Comparison of ENCODE assay signal across 9 cellular contexts in the genomic region with DNA sequence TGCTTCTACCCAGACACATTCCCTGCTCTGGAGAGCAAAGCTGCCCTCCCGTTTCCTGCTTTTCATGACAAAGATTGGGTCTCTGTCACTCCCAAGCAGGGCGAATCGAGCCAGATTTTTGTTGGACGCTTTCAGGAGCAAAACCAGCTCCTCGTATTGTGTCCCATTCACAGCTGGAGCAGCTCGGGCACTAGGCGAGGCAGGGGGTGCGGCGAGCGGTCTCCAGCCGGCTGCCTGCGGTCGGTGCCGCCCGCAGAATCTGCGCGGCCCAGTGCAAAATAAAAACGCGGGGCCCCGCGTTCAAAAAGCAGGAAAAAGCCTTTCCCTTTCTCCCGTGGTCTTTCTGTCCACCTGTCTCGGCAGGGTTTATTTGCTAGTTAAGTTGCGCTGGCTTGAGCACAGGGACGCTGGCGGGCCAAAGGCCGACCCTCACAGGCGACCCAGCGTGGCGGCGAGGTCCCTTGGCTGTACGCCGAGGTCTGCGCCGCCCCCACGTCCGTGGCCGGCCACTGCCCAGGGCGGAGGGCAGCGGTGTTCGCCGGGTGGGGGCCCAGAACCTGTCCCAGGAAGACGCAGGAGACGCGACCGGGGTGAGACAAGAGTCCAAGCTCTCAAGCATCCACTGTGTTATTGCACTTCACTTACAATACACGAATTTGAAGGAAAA.
DNase-seq lines count a peak whose midpoint lies in the region; ATAC-seq and TF ChIP-seq lines count a peak whose summit lies in the region.
"Had no signal": no experiment of that assay in that cellular context is flagged by ENCODE, and none has a peak within 500 bp of the region (broad histone marks: within the 10 kb centered on the region; RNA-seq: fewer than 3 reads in every experiment).

No MANE protein-coding gene starts in this region.

- H3F3A ChIP-seq in SK-N-SH (replicated peaks; ENCODE audit: insufficient read depth) = no peaks in the 10 kb centered on the region

- H3K4me2 ChIP-seq in SK-N-SH = peak overlapping the region; percentile 57; the same call in 1 of the 2 replicates

- H3K27me3 ChIP-seq in SK-N-SH (ENCODE audit: insufficient read depth) = peaks cover 25% of the 10 kb centered on the region; the same call in 1 of the 2 replicates
- H3K27me3 ChIP-seq in upper lobe of right lung = no peaks in the 10 kb centered on the region

- CTCF ChIA-PET in SK-N-SH (lab: Yijun Ruan, JAX) = interaction anchor here (0.6 to 1.8 kb wide), 6 partner anchors 14 to 340 kb away, joined by 3 to 10 read pairs (median 4); no protein-coding TSS in a partner anchor

- H3K27ac ChIP-seq in SK-N-SH (ENCODE audit: low read depth in 2 of 2, low read length in 1 of 2) (no peak overlapping the region), mesodermal cell (ENCODE audit: low read depth, low read length, severe bottlenecking) (no peak overlapping the region), upper lobe of right lung (no peak overlapping the region)

- no peak for TF ChIP-seq RAD21 in SK-N-SH (IDR thresholded peaks at IDR 0.05; ENCODE audit: low read length)

- WGBS in SK-N-SH (ENCODE audit: low lambda C conversion rate) = 27% methylated on average over 23 of the region's 47 CpGs
- 2% methylated on average over 30 to 32 of the region's 47 CpGs for WGBS in mesodermal cell (ENCODE audit: insufficient coverage in 2 of 2), 2 experiments

- intact Hi-C loops in upper lobe of right lung (cut with DNase I) = no loop called here

- no peaks in the 10 kb centered on the region for H3K9me3 ChIP-seq in SK-N-SH
- peaks cover 4% of the 10 kb centered on the region for H3K9me3 ChIP-seq in mesodermal cell (ENCODE audit: control insufficient read depth, low read length)
- H3K9me3 ChIP-seq in upper lobe of right lung = no peaks in the 10 kb centered on the region

- peak; percentile 46 for DNase-seq in SK-N-SH
- no peak for DNase-seq in epithelial cell of esophagus (ENCODE audit: low read depth)
- no peak for DNase-seq in upper lobe of right lung
- no peak for DNase-seq in SK-N-DZ (ENCODE audit: low spot score)
- DNase-seq: CD4-positive, alpha-beta T cell had no signal

- POLR2A ChIA-PET in SK-N-SH (lab: Yijun Ruan, JAX) = no interaction called here

- H3K4me1 ChIP-seq in SK-N-SH (ENCODE audit: control insufficient read depth in 1 of 2, insufficient read depth in 2 of 2, low read depth in 1 of 2, low read length in 1 of 2) (peaks cover 0 to 5% of the 10 kb centered on the region in 2 experiments; a peak in 1 of 4 replicates), mesodermal cell (ENCODE audit: control insufficient read depth, insufficient read depth, low read length, poor library complexity, severe bottlenecking) (no peaks in the 10 kb centered on the region), upper lobe of right lung (peaks cover 7% of the 10 kb centered on the region)

- no peaks in the 10 kb centered on the region for H4K20me1 ChIP-seq in SK-N-SH (ENCODE audit: insufficient read depth)

- ATAC-seq in SK-N-SH treated with all-trans-retinoic acid at 6 μM for 48 hours = no peak
- ATAC-seq in upper lobe of right lung = peak; percentile 52
- ATAC-seq in HG03378 (IDR thresholded peaks at IDR 0.05; ENCODE audit: unreplicated experiment) = no peak
- ATAC-seq in HG02798 (IDR thresholded peaks at IDR 0.05; ENCODE audit: poor library complexity, unreplicated experiment) = no peak

- no peaks in the 10 kb centered on the region for H3K9me2 ChIP-seq in SK-N-SH

- no peak for TF ChIP-seq CTCF in SK-N-SH (IDR thresholded peaks at IDR 0.05)
- TF ChIP-seq CTCF in epithelial cell of esophagus (IDR thresholded peaks at IDR 0.05; ENCODE audit: insufficient read depth, low read depth, low read length, missing control alignments) = no peak
- no peak for TF ChIP-seq CTCF in upper lobe of right lung (IDR thresholded peaks at IDR 0.05)

- H3K4me3 ChIP-seq in SK-N-SH (ENCODE audit: low read depth in 2 of 2, low read length in 1 of 2) (peak overlapping the region; percentile 14 to 47; a peak in 2 of 4 replicates), epithelial cell of esophagus (ENCODE audit: low read length) (peak overlapping the region; percentile 26), mesodermal cell (ENCODE audit: extremely low read depth, insufficient read depth, low read length, poor library complexity, severe bottlenecking) (peak overlapping the region; percentile 42), upper lobe of right lung (peak overlapping the region; percentile 54)

- no peaks in the 10 kb centered on the region for H3K79me2 ChIP-seq in SK-N-SH (ENCODE audit: insufficient read depth)

- H3K36me3 ChIP-seq in SK-N-SH (replicated peaks in 1 of 2; ENCODE audit: control insufficient read depth in 1 of 2, insufficient read depth in 2 of 2, low read length in 1 of 2) (no peaks in the 10 kb centered on the region), mesodermal cell (ENCODE audit: control insufficient read depth, insufficient read depth, low read length) (no peaks in the 10 kb centered on the region), upper lobe of right lung (no peaks in the 10 kb centered on the region)

- H3K9ac ChIP-seq in SK-N-SH = no peak overlapping the region

- no peak for TF ChIP-seq EP300 in SK-N-SH (IDR thresholded peaks at IDR 0.05; ENCODE audit: borderline replicate concordance in 1 of 2, low read depth in 1 of 2, low read length in 1 of 2)

- no peak overlapping the region for H2AFZ ChIP-seq in SK-N-SH (ENCODE audit: low read depth)

TF ChIP-seq in SK-N-SH, 30 proteins besides CTCF, POLR2A, EP300 and RAD21 (continues in another document):
- TF ChIP-seq TAF1 (IDR thresholded peaks at IDR 0.05; ENCODE audit: borderline replicate concordance, low read depth, low read length) = no peak
- TF ChIP-seq POLR2AphosphoS5 (IDR thresholded peaks at IDR 0.05; ENCODE audit: low read depth, low read length) = no peak
- TF ChIP-seq USF1 (IDR thresholded peaks at IDR 0.05; ENCODE audit: borderline replicate concordance, low read depth) = no peak
- TF ChIP-seq, protein P1, sequence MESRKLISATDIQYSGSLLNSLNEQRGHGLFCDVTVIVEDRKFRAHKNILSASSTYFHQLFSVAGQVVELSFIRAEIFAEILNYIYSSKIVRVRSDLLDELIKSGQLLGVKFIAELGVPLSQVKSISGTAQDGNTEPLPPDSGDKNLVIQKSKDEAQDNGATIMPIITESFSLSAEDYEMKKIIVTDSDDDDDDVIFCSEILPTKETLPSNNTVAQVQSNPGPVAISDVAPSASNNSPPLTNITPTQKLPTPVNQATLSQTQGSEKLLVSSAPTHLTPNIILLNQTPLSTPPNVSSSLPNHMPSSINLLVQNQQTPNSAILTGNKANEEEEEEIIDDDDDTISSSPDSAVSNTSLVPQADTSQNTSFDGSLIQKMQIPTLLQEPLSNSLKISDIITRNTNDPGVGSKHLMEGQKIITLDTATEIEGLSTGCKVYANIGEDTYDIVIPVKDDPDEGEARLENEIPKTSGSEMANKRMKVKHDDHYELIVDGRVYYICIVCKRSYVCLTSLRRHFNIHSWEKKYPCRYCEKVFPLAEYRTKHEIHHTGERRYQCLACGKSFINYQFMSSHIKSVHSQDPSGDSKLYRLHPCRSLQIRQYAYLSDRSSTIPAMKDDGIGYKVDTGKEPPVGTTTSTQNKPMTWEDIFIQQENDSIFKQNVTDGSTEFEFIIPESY (IDR thresholded peaks at IDR 0.05; ENCODE audit: borderline replicate concordance, low read depth) = no peak
- TF ChIP-seq, protein P2, sequence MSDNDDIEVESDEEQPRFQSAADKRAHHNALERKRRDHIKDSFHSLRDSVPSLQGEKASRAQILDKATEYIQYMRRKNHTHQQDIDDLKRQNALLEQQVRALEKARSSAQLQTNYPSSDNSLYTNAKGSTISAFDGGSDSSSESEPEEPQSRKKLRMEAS (IDR thresholded peaks at IDR 0.05; ENCODE audit: low read depth) = no peak
- no peak for TF ChIP-seq GATA2 (CRISPR knock-in tag; IDR thresholded peaks at IDR 0.05)

TF ChIP-seq in SK-N-SH treated with all-trans-retinoic acid at 6 μM for 48 hours, 23 proteins besides CTCF, POLR2A, EP300 and RAD21 (continues in another document):
- TF ChIP-seq ZNF70 (CRISPR knock-in tag; IDR thresholded peaks at IDR 0.05) (no peak), ISL1 (CRISPR knock-in tag; IDR thresholded peaks at IDR 0.05) (no peak), OSR1 (CRISPR knock-in tag; IDR thresholded peaks at IDR 0.05) (no peak), SNAI2 (CRISPR knock-in tag; IDR thresholded peaks at IDR 0.05) (no peak), ZNF8 (CRISPR knock-in tag; IDR thresholded peaks at IDR 0.05) (no peak), ZFP30 (CRISPR knock-in tag; IDR thresholded peaks at IDR 0.05) (no peak), ARNTL (CRISPR knock-in tag; IDR thresholded peaks at IDR 0.05; ENCODE audit: borderline replicate concordance, low read depth) (no peak), RARB (CRISPR knock-in tag; IDR thresholded peaks at IDR 0.05) (no peak), CSRNP3 (CRISPR knock-in tag; IDR thresholded peaks at IDR 0.05) (no peak), POU6F1 (CRISPR knock-in tag; IDR thresholded peaks at IDR 0.05; ENCODE audit: borderline replicate concordance, low read depth) (no peak), ESRRG (CRISPR knock-in tag; IDR thresholded peaks at IDR 0.05) (no peak), ZNF565 (CRISPR knock-in tag; conservative IDR thresholded peaks at IDR 0.05; ENCODE audit: low read depth) (no peak)
